ENCODE assay signal across 1 cellular context in genomic region chr10:35392482-35393230, GRCh38.
TF ChIP-seq lines count a peak whose summit lies in the region.

No MANE protein-coding gene starts in this region.

TF ChIP-seq in K562, 482 proteins besides CTCF, POLR2A, EP300 and RAD21 (continued from another document):
- TF ChIP-seq GTF2A2 (tag; IDR thresholded peaks at IDR 0.05) (0 out of 2 replicates have a peak, but pooled peaks have one; percentile 26), ZBTB9 (CRISPR knock-in tag; IDR thresholded peaks at IDR 0.05) (0 out of 2 replicates have a peak, but pooled peaks have one; percentile 36), NFXL1 (CRISPR knock-in tag; IDR thresholded peaks at IDR 0.05) (0 out of 2 replicates have a peak, but pooled peaks have one; percentile 27), HINFP (tag; conservative IDR thresholded peaks at IDR 0.05; ENCODE audit: low read depth) (peak; percentile 10; the same call in 1 of the 2 replicates), ZNF408 (CRISPR knock-in tag; IDR thresholded peaks at IDR 0.05; ENCODE audit: low read depth) (no peak), JUND (IDR thresholded peaks at IDR 0.05; ENCODE audit: borderline replicate concordance, low read depth, low read length) (no peak), JUND (tag; IDR thresholded peaks at IDR 0.05; ENCODE audit: borderline replicate concordance, low read depth, low read length) (0 out of 3 replicates have a peak, but pooled peaks have one; percentile 12), THAP7 (CRISPR knock-in tag; IDR thresholded peaks at IDR 0.05) (no peak), SMAD4 (CRISPR knock-in tag; conservative IDR thresholded peaks at IDR 0.05) (peak; percentile 56), CXXC5 (CRISPR knock-in tag; IDR thresholded peaks at IDR 0.05) (peak; percentile 41), C11orf30 (IDR thresholded peaks at IDR 0.05; ENCODE audit: low read depth) (no peak), CBFA2T2 (conservative IDR thresholded peaks at IDR 0.05) (no peak), SMARCB1 (IDR thresholded peaks at IDR 0.05; ENCODE audit: insufficient read length, low read depth) (no peak), ZNF311 (CRISPR knock-in tag; IDR thresholded peaks at IDR 0.05) (0 out of 2 replicates have a peak, but pooled peaks have one; percentile 7), ZNF121 (CRISPR knock-in tag; conservative IDR thresholded peaks at IDR 0.05) (no peak), ZNF316 (IDR thresholded peaks at IDR 0.05) (no peak), DIDO1 (tag; IDR thresholded peaks at IDR 0.05; ENCODE audit: low read depth) (no peak), ZFPM2 (CRISPR knock-in tag; IDR thresholded peaks at IDR 0.05) (no peak), BRCA1 (IDR thresholded peaks at IDR 0.05) (no peak), BRCA1 (CRISPR knock-in tag; IDR thresholded peaks at IDR 0.05) (no peak), TEAD2 (tag; IDR thresholded peaks at IDR 0.05) (peak; percentile 35; the same call in 1 of the 2 replicates), ZNF174 (CRISPR knock-in tag; IDR thresholded peaks at IDR 0.05) (no peak), MYC (IDR thresholded peaks at IDR 0.05; ENCODE audit: low read depth, low read length) (no peak), MYC (CRISPR knock-in tag; IDR thresholded peaks at IDR 0.05; ENCODE audit: borderline replicate concordance, low read depth) (peak; percentile 45; the same call in 1 of the 2 replicates), REST (CRISPR knock-in tag; IDR thresholded peaks at IDR 0.05; ENCODE audit: low read depth) (0 out of 2 replicates have a peak, but pooled peaks have one; percentile 40), ERF (CRISPR knock-in tag; IDR thresholded peaks at IDR 0.05) (no peak), COPS2 (conservative IDR thresholded peaks at IDR 0.05) (no peak), RCOR1 (IDR thresholded peaks at IDR 0.05; ENCODE audit: borderline replicate concordance in 1 of 2, low read depth in 2 of 2, low read length in 2 of 2) (no peak), ZNF263 (CRISPR knock-in tag; IDR thresholded peaks at IDR 0.05; ENCODE audit: borderline replicate concordance) (no peak), MEF2D (tag; conservative IDR thresholded peaks at IDR 0.05; ENCODE audit: low read depth) (peak; percentile 39; the same call in 1 of the 2 replicates), ZNF583 (CRISPR knock-in tag; IDR thresholded peaks at IDR 0.05) (0 out of 2 replicates have a peak, but pooled peaks have one; percentile 62), GTF2E2 (tag; IDR thresholded peaks at IDR 0.05) (0 out of 2 replicates have a peak, but pooled peaks have one; percentile 5), ETS2 (tag; IDR thresholded peaks at IDR 0.05; ENCODE audit: borderline replicate concordance, poor library complexity, severe bottlenecking) (no peak), ZNF134 (CRISPR knock-in tag; conservative IDR thresholded peaks at IDR 0.05) (no peak), ZNF584 (CRISPR knock-in tag; IDR thresholded peaks at IDR 0.05; ENCODE audit: low read depth) (peak; percentile 35; the same call in 1 of the 2 replicates), FOXO4 (CRISPR knock-in tag; IDR thresholded peaks at IDR 0.05) (no peak), MAZ (CRISPR knock-in tag; conservative IDR thresholded peaks at IDR 0.05 in 1 of 2, IDR thresholded peaks at IDR 0.05 in 1 of 2) (no peak), ZBTB26 (CRISPR knock-in tag; IDR thresholded peaks at IDR 0.05) (0 out of 2 replicates have a peak, but pooled peaks have one; percentile 24), ZNF655 (CRISPR knock-in tag; IDR thresholded peaks at IDR 0.05) (no peak), ZBTB8A (IDR thresholded peaks at IDR 0.05; ENCODE audit: partially characterized antibody) (no peak), ELF4 (CRISPR knock-in tag; IDR thresholded peaks at IDR 0.05) (0 out of 2 replicates have a peak, but pooled peaks have one; percentile 35)
